Comparison of ENCODE assay signal across 8 cellular contexts in genomic region chr14:58427289-58428010, GRCh38. TPM values are rescaled to one million over a fixed set of nuclear protein-coding genes. Genes with fewer than 3 reads are reported as not detected.
DNase-seq lines count a peak whose midpoint lies in the region; ATAC-seq, FAIRE-seq and TF ChIP-seq lines count a peak whose summit lies in the region.

KIAA0586 (plus strand) TSS chr14:58427719; CDS start chr14:58428265, 546 bp downstream.
TIMM9 (minus strand) TSS chr14:58427531; CDS start chr14:58411945, 15,586 bp downstream.

- H3K27me3 ChIP-seq in HepG2 (ENCODE audit: control insufficient read depth in 1 of 2, insufficient read depth in 2 of 2, low read length in 2 of 2), result no peaks in the 10 kb centered on the region; a peak in 1 of 5 replicates

- H3K4me1 ChIP-seq in HepG2 (ENCODE audit: insufficient read depth, low read length), result peaks cover 40% of the 10 kb centered on the region

- CTCF ChIA-PET in HepG2 (lab: Yijun Ruan, JAX; ENCODE audit: low intra/inter-chr PET ratio, low total read pairs), result no interaction called here

- TF ChIP-seq CTCF in C4-2B (conservative IDR thresholded peaks at IDR 0.05) (no peak), HepG2 (CRISPR knock-in tag; IDR thresholded peaks at IDR 0.05) (no peak)

- ATAC-seq in GM19395 (IDR thresholded peaks at IDR 0.05; ENCODE audit: unreplicated experiment) (peak; percentile 92), HG03565 (IDR thresholded peaks at IDR 0.05; ENCODE audit: unreplicated experiment) (peak; percentile 79), HepG2 (peak; percentile 93)

- 0 out of 2 replicates have a peak, but pooled peaks have one; percentile 20 for TF ChIP-seq RAD21 in HepG2 (CRISPR knock-in tag; IDR thresholded peaks at IDR 0.05)

- FAIRE-seq in HepG2 (lab: Jason Lieb, UNC), result peak; percentile 47

- peak within 1 kb of the TSS; percentile 88 for H3K9ac ChIP-seq in HepG2 (ENCODE audit: insufficient read depth, low read depth, low read length)

- H4K20me1 ChIP-seq in HepG2 (ENCODE audit: insufficient read depth, low read length), result no peaks in the 10 kb centered on the region

- 0% methylated on average over 26 of the region's 32 CpGs for WGBS in HepG2 (ENCODE audit: low lambda C conversion rate)

- peak within 1 kb of the TSS; percentile 100 for H2AFZ ChIP-seq in HepG2 (ENCODE audit: low read length)

- TF ChIP-seq POLR2A in HepG2 (IDR thresholded peaks at IDR 0.05; ENCODE audit: insufficient read depth in 1 of 2, low read depth in 2 of 2, low read length in 2 of 2), result peak; percentile 92

- in situ Hi-C loops in HepG2 (cut with HindIII; ENCODE audit: extremely low pct_ligation_motif_present, low pct_unique_long_range_greater_than_20kb), result no loop called here

- H3K27ac ChIP-seq in C4-2B (peak within 1 kb of the TSS; percentile 91), HepG2 (ENCODE audit: extremely low read length, insufficient read depth, low read length) (peak within 1 kb of the TSS; percentile 96)

- peaks cover 5 to 14% of the 10 kb centered on the region in 2 experiments; a peak in 4 of 5 replicates for H3K36me3 ChIP-seq in HepG2 (replicated peaks in 1 of 2; ENCODE audit: control insufficient read depth in 1 of 2, insufficient read depth in 2 of 2, low read length in 2 of 2)

- DNase-seq in NCI-H774 (lab: John Stamatoyannopoulos, UW) (peak; percentile 87), dermis microvascular lymphatic vessel endothelial cell (ENCODE audit: low read depth in 2 of 2) (peak; percentile 99), HepG2 (ENCODE audit: low spot score) (peak; percentile 97)
- DNase-seq in activated CD4-positive, alpha-beta T cell treated with anti-CD3 and anti-CD28 coated beads, Interleukin-2, amount 50 U/mL, for 4 hours, result peak; percentile 96
- DNase-seq in stimulated activated CD4-positive, alpha-beta T cell treated with anti-CD3 and anti-CD28 coated beads, Interleukin-4, amount 100 ng/mL, for 1 hour, result peak; percentile 93

- H3K4me2 ChIP-seq in HepG2 (ENCODE audit: low read depth, low read length), result peak within 1 kb of the TSS; percentile 80

- no TSS peak for BruUV-seq in HepG2 (replicated peaks; lab: Mats Ljungman, UMichigan)

- peak within 1 kb of the TSS; percentile 82 to 84 (median 83) for H3K4me3 ChIP-seq in HepG2 (replicated peaks in 1 of 3; ENCODE audit: insufficient read depth in 1 of 3, low read depth in 2 of 3, low read length in 3 of 3)

- TF ChIP-seq EP300 in HepG2 (IDR thresholded peaks at IDR 0.05; ENCODE audit: low read depth in 2 of 2, low read length in 2 of 2) (peak in 1 of 2 experiments; percentile 56; a peak in 2 of 4 replicates), HepG2 (CRISPR knock-in tag; IDR thresholded peaks at IDR 0.05; ENCODE audit: borderline replicate concordance) (no peak)

- POLR2A ChIA-PET in HepG2 (lab: Yijun Ruan, JAX), result interaction anchor here (0.8 to 2.6 kb wide), 6 partner anchors 16 to 1158 kb away, joined by 3 to 19 read pairs (median 4); partner anchors contain the start of genes ARID4A, JKAMP, L3HYPDH and TOMM20L

- peaks cover 44% of the 10 kb centered on the region for H3K79me2 ChIP-seq in HepG2 (ENCODE audit: insufficient read depth, low read length)

- no peaks in the 10 kb centered on the region for H3K9me3 ChIP-seq in HepG2 (ENCODE audit: low read length)

- intact Hi-C loops in HepG2 (cut with micrococcal nuclease; ENCODE audit: unreplicated experiment), result loop anchor here (2.0 kb wide), 1 partner anchor 33 kb away; the partner anchor contains the start of gene TOMM20L

TF ChIP-seq in HepG2, 621 proteins besides CTCF, POLR2A, EP300 and RAD21 (continues in another document):
- TF ChIP-seq NRL (CRISPR knock-in tag; IDR thresholded peaks at IDR 0.05; ENCODE audit: borderline replicate concordance) (no peak), ZSCAN30 (CRISPR knock-in tag; IDR thresholded peaks at IDR 0.05) (no peak), SUZ12 (IDR thresholded peaks at IDR 0.05; ENCODE audit: low read depth, low read length) (no peak), ZNF280D (CRISPR knock-in tag; IDR thresholded peaks at IDR 0.05) (no peak; the same call in 1 of the 2 replicates), MEF2D (CRISPR knock-in tag; IDR thresholded peaks at IDR 0.05) (0 out of 2 replicates have a peak, but pooled peaks have one; percentile 17), PLRG1 (conservative IDR thresholded peaks at IDR 0.05) (no peak)

RNA-seq across cellular contexts. Expression of gene KIAA0586, which starts in this region (rescaled TPM):
- total RNA-seq in dermis microvascular lymphatic vessel endothelial cell, result 15.2 and 17.1 TPM in 2 replicates
- 25.2 and 37.6 TPM in 2 replicates for total RNA-seq in HepG2 (2016; rRNA removed; fragmentation: Illumina TruSeq; extraction: Trizol)
- total RNA-seq in HepG2 (2016; cell fraction: cytosol; rRNA removed; fragmentation: Illumina TruSeq; extraction: Trizol; ENCODE audit: low read depth), result 4.2 and 5.4 TPM in 2 replicates
- total RNA-seq in HepG2 (2016; cell fraction: insoluble cytoplasmic fraction; rRNA removed; fragmentation: Illumina TruSeq; extraction: Trizol), result 26.5 and 35.3 TPM in 2 replicates
- 10.7 and 11.8 TPM in 2 replicates for total RNA-seq in HepG2 (2016; cell fraction: membrane; rRNA removed; fragmentation: Illumina TruSeq; extraction: Trizol)
- 28.1 and 44.6 TPM in 2 replicates for total RNA-seq in HepG2 (2016; cell fraction: nucleus; rRNA removed; fragmentation: Illumina TruSeq; extraction: Trizol)
- polyA plus RNA-seq in HepG2 (2011; rRNA removed), result 10.1 and 12.6 TPM in 2 replicates
- polyA plus RNA-seq in HepG2 (2011; cell fraction: cytosol; rRNA removed), result 5.6 and 6.7 TPM in 2 replicates
- 6.7 and 7.4 TPM in 2 replicates for polyA plus RNA-seq in HepG2 (2011; cell fraction: nucleus; rRNA removed)
- 7.2 and 9.9 TPM in 2 replicates for polyA plus RNA-seq in HepG2 (2012)
- polyA plus RNA-seq in HepG2 (2016; cell fraction: cytosol; fragmentation: Illumina TruSeq; extraction: Trizol; ENCODE audit: low read depth), result 1.4 and 1.6 TPM in 2 replicates
- polyA plus RNA-seq in HepG2 (2016; cell fraction: insoluble cytoplasmic fraction; fragmentation: Illumina TruSeq; extraction: Trizol; ENCODE audit: low read depth), result 16.9 and 17.3 TPM in 2 replicates
- 2.3 and 2.9 TPM in 2 replicates for polyA plus RNA-seq in HepG2 (2016; cell fraction: membrane; fragmentation: Illumina TruSeq; extraction: Trizol; ENCODE audit: low read depth)
- 16.4 and 20.5 TPM in 2 replicates for polyA plus RNA-seq in HepG2 (2016; cell fraction: nucleus; fragmentation: Illumina TruSeq; extraction: Trizol; ENCODE audit: insufficient read depth, low read depth)
- 18.3 and 31.2 TPM in 2 replicates for polyA minus RNA-seq in HepG2 (2011; rRNA and poly(A)+ RNA removed; ENCODE audit: low replicate concordance)
- 13.4 and 19.8 TPM in 2 replicates for polyA minus RNA-seq in HepG2 (2011; cell fraction: cytosol; rRNA and poly(A)+ RNA removed)
- polyA minus RNA-seq in HepG2 (2011; cell fraction: nucleus; rRNA and poly(A)+ RNA removed), result 55.9 and 64.5 TPM in 2 replicates

RNA-seq across cellular contexts. Expression of gene TIMM9, which starts in this region (rescaled TPM):
- total RNA-seq in dermis microvascular lymphatic vessel endothelial cell (15.7 and 17.7 TPM in 2 replicates), HepG2 (2016; rRNA removed; fragmentation: Illumina TruSeq; extraction: Trizol) (42.5 and 58.2 TPM in 2 replicates)
- total RNA-seq in HepG2 (2016; cell fraction: cytosol; rRNA removed; fragmentation: Illumina TruSeq; extraction: Trizol; ENCODE audit: low read depth), result 62.3 and 64.8 TPM in 2 replicates
- 50.4 and 66.6 TPM in 2 replicates for total RNA-seq in HepG2 (2016; cell fraction: insoluble cytoplasmic fraction; rRNA removed; fragmentation: Illumina TruSeq; extraction: Trizol)
- total RNA-seq in HepG2 (2016; cell fraction: membrane; rRNA removed; fragmentation: Illumina TruSeq; extraction: Trizol), result 69.8 and 70.5 TPM in 2 replicates
- 15.9 and 19.8 TPM in 2 replicates for total RNA-seq in HepG2 (2016; cell fraction: nucleus; rRNA removed; fragmentation: Illumina TruSeq; extraction: Trizol)
- 24.4 and 30.5 TPM in 2 replicates for polyA plus RNA-seq in HepG2 (2011; rRNA removed)
- polyA plus RNA-seq in HepG2 (2011; cell fraction: cytosol; rRNA removed), result 32.7 and 60.6 TPM in 2 replicates
- 8.1 and 13.9 TPM in 2 replicates for polyA plus RNA-seq in HepG2 (2011; cell fraction: nucleus; rRNA removed)
- 126 and 136 TPM in 2 replicates for polyA plus RNA-seq in HepG2 (2012)
- 62.8 and 79.8 TPM in 2 replicates for polyA plus RNA-seq in HepG2 (2016; cell fraction: cytosol; fragmentation: Illumina TruSeq; extraction: Trizol; ENCODE audit: low read depth)
- polyA plus RNA-seq in HepG2 (2016; cell fraction: insoluble cytoplasmic fraction; fragmentation: Illumina TruSeq; extraction: Trizol; ENCODE audit: low read depth), result 106 and 111 TPM in 2 replicates
- 86.4 and 100 TPM in 2 replicates for polyA plus RNA-seq in HepG2 (2016; cell fraction: membrane; fragmentation: Illumina TruSeq; extraction: Trizol; ENCODE audit: low read depth)
- polyA plus RNA-seq in HepG2 (2016; cell fraction: nucleus; fragmentation: Illumina TruSeq; extraction: Trizol; ENCODE audit: insufficient read depth, low read depth), result 48.4 and 55.3 TPM in 2 replicates
- polyA minus RNA-seq in HepG2 (2011; rRNA and poly(A)+ RNA removed; ENCODE audit: low replicate concordance), result 9.7 and 18.3 TPM in 2 replicates
- 22.8 and 35.7 TPM in 2 replicates for polyA minus RNA-seq in HepG2 (2011; cell fraction: cytosol; rRNA and poly(A)+ RNA removed)
- polyA minus RNA-seq in HepG2 (2011; cell fraction: nucleus; rRNA and poly(A)+ RNA removed), result 9.0 and 15.0 TPM in 2 replicates

Comparison
In these comparisons a context has a peak if more than half of its experiments do, and no peak if none do; other contexts are left out.
1. Peak in every context shown above with its lines: DNase-seq, ATAC-seq, H3K4me3 ChIP-seq and H3K27ac ChIP-seq.